ENCODE assay signal across 1 cellular context in the genomic region with DNA sequence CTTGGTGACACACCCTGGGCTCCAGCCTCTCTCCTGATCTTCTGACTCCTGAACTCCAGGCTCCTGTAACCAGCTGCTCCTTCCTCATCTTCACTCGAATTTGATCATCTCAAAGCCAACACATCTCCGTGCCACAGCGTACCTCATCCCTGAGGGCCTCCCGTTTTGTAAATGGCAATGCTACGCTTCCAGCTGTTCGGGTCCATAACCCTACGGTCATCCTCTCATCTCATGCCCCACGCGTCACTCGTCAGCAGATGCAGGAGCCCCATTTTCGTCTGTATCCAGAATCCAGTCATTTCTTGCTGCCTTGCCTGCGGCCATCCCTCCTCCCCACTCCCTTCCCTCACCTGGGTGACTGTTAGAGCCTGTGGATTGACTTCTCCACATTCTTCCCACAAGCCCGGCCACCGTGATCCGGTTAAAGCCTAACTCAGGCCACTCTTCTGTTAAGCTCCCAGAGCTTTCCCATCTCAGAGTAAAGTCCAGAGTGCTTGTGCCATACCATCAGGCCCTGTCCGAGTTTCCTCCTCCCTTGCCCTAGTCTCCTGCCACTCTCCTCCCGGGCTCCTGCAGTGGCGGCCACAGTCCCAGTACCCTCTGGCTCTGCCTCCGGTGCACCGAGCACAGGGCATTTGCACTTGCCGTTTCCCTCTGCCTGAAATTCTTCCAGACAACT.
TF ChIP-seq lines count a peak whose summit lies in the region.

No MANE protein-coding gene starts in this region.

TF ChIP-seq in HepG2, 621 proteins besides CTCF, POLR2A, EP300 and RAD21 (continued from another document):
- TF ChIP-seq, protein P1, sequence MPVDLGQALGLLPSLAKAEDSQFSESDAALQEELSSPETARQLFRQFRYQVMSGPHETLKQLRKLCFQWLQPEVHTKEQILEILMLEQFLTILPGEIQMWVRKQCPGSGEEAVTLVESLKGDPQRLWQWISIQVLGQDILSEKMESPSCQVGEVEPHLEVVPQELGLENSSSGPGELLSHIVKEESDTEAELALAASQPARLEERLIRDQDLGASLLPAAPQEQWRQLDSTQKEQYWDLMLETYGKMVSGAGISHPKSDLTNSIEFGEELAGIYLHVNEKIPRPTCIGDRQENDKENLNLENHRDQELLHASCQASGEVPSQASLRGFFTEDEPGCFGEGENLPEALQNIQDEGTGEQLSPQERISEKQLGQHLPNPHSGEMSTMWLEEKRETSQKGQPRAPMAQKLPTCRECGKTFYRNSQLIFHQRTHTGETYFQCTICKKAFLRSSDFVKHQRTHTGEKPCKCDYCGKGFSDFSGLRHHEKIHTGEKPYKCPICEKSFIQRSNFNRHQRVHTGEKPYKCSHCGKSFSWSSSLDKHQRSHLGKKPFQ (CRISPR knock-in tag; IDR thresholded peaks at IDR 0.05; ENCODE audit: insufficient replicate concordance): no peak
- TF ChIP-seq RFX5 (IDR thresholded peaks at IDR 0.05; ENCODE audit: low read depth, low read length): no peak
- no peak for TF ChIP-seq PTBP1 (IDR thresholded peaks at IDR 0.05; ENCODE audit: low read depth, low read length, poor library complexity, severe bottlenecking)
- TF ChIP-seq ZHX1 (CRISPR knock-in tag; IDR thresholded peaks at IDR 0.05; ENCODE audit: low read depth): no peak
- TF ChIP-seq FOXO1 (CRISPR knock-in tag; IDR thresholded peaks at IDR 0.05): 0 out of 2 replicates have a peak, but pooled peaks have one; percentile 20
- TF ChIP-seq, protein P2, sequence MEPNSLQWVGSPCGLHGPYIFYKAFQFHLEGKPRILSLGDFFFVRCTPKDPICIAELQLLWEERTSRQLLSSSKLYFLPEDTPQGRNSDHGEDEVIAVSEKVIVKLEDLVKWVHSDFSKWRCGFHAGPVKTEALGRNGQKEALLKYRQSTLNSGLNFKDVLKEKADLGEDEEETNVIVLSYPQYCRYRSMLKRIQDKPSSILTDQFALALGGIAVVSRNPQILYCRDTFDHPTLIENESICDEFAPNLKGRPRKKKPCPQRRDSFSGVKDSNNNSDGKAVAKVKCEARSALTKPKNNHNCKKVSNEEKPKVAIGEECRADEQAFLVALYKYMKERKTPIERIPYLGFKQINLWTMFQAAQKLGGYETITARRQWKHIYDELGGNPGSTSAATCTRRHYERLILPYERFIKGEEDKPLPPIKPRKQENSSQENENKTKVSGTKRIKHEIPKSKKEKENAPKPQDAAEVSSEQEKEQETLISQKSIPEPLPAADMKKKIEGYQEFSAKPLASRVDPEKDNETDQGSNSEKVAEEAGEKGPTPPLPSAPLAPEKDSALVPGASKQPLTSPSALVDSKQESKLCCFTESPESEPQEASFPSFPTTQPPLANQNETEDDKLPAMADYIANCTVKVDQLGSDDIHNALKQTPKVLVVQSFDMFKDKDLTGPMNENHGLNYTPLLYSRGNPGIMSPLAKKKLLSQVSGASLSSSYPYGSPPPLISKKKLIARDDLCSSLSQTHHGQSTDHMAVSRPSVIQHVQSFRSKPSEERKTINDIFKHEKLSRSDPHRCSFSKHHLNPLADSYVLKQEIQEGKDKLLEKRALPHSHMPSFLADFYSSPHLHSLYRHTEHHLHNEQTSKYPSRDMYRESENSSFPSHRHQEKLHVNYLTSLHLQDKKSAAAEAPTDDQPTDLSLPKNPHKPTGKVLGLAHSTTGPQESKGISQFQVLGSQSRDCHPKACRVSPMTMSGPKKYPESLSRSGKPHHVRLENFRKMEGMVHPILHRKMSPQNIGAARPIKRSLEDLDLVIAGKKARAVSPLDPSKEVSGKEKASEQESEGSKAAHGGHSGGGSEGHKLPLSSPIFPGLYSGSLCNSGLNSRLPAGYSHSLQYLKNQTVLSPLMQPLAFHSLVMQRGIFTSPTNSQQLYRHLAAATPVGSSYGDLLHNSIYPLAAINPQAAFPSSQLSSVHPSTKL (CRISPR knock-in tag; IDR thresholded peaks at IDR 0.05): peak; percentile 35; the same call in 1 of the 2 replicates
- 0 out of 2 replicates have a peak, but pooled peaks have one; percentile 16 for TF ChIP-seq ZNF430 (CRISPR knock-in tag; IDR thresholded peaks at IDR 0.05)
- no peak for TF ChIP-seq ZNF644 (CRISPR knock-in tag; IDR thresholded peaks at IDR 0.05; ENCODE audit: low read depth)
- no peak for TF ChIP-seq AHR (CRISPR knock-in tag; IDR thresholded peaks at IDR 0.05)
- 0 out of 2 replicates have a peak, but pooled peaks have one; percentile 50 for TF ChIP-seq POGK (CRISPR knock-in tag; conservative IDR thresholded peaks at IDR 0.05)
- no peak for TF ChIP-seq REL (CRISPR knock-in tag; conservative IDR thresholded peaks at IDR 0.05)
- no peak for TF ChIP-seq CHD4 (IDR thresholded peaks at IDR 0.05; ENCODE audit: borderline replicate concordance, low read length)
- no peak for TF ChIP-seq ZFP37 (CRISPR knock-in tag; IDR thresholded peaks at IDR 0.05; ENCODE audit: borderline replicate concordance)
- TF ChIP-seq ZSCAN9 (CRISPR knock-in tag; IDR thresholded peaks at IDR 0.05; ENCODE audit: borderline replicate concordance): no peak
- no peak for TF ChIP-seq ZNF709 (CRISPR knock-in tag; IDR thresholded peaks at IDR 0.05)
- no peak for TF ChIP-seq SMYD3 (CRISPR knock-in tag; IDR thresholded peaks at IDR 0.05)
- no peak for TF ChIP-seq MAF1 (CRISPR knock-in tag; IDR thresholded peaks at IDR 0.05; ENCODE audit: borderline replicate concordance)
- TF ChIP-seq NCOA5 (CRISPR knock-in tag; IDR thresholded peaks at IDR 0.05): no peak
- no peak for TF ChIP-seq ZNF3 (CRISPR knock-in tag; IDR thresholded peaks at IDR 0.05)
- no peak for TF ChIP-seq ZNF557 (CRISPR knock-in tag; IDR thresholded peaks at IDR 0.05)
- TF ChIP-seq TSC22D2 (CRISPR knock-in tag; IDR thresholded peaks at IDR 0.05; ENCODE audit: borderline replicate concordance): no peak
- peak; percentile 4; the same call in 1 of the 2 replicates for TF ChIP-seq CEBPG (CRISPR knock-in tag; IDR thresholded peaks at IDR 0.05)
- TF ChIP-seq, protein P3, sequence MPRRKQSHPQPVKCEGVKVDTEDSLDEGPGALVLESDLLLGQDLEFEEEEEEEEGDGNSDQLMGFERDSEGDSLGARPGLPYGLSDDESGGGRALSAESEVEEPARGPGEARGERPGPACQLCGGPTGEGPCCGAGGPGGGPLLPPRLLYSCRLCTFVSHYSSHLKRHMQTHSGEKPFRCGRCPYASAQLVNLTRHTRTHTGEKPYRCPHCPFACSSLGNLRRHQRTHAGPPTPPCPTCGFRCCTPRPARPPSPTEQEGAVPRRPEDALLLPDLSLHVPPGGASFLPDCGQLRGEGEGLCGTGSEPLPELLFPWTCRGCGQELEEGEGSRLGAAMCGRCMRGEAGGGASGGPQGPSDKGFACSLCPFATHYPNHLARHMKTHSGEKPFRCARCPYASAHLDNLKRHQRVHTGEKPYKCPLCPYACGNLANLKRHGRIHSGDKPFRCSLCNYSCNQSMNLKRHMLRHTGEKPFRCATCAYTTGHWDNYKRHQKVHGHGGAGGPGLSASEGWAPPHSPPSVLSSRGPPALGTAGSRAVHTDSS (CRISPR knock-in tag; conservative IDR thresholded peaks at IDR 0.05): no peak
- no peak for TF ChIP-seq TCF12 (IDR thresholded peaks at IDR 0.05)
- TF ChIP-seq TCF12 (CRISPR knock-in tag; IDR thresholded peaks at IDR 0.05): no peak
- TF ChIP-seq ZNF180 (CRISPR knock-in tag; IDR thresholded peaks at IDR 0.05; ENCODE audit: borderline replicate concordance, low read depth): no peak
- no peak for TF ChIP-seq ZNF232 (CRISPR knock-in tag; IDR thresholded peaks at IDR 0.05; ENCODE audit: borderline replicate concordance)
- TF ChIP-seq HNF4G (IDR thresholded peaks at IDR 0.05; ENCODE audit: borderline replicate concordance, low read depth, low read length): no peak; the same call in 1 of the 2 replicates
- no peak for TF ChIP-seq HNF4G (CRISPR knock-in tag; IDR thresholded peaks at IDR 0.05; ENCODE audit: borderline replicate concordance, low read depth)
- peak; percentile 32; the same call in 1 of the 2 replicates for TF ChIP-seq PITX1 (CRISPR knock-in tag; IDR thresholded peaks at IDR 0.05)
- peak; percentile 38; the same call in 1 of the 2 replicates for TF ChIP-seq SALL1 (CRISPR knock-in tag; IDR thresholded peaks at IDR 0.05)
- peak; percentile 40; the same call in 1 of the 2 replicates for TF ChIP-seq HDAC1 (CRISPR knock-in tag; IDR thresholded peaks at IDR 0.05)
- TF ChIP-seq CHD2 (IDR thresholded peaks at IDR 0.05; ENCODE audit: low read depth, low read length): no peak
- TF ChIP-seq GATAD1 (CRISPR knock-in tag; IDR thresholded peaks at IDR 0.05): no peak
- TF ChIP-seq JUNB (CRISPR knock-in tag; IDR thresholded peaks at IDR 0.05; ENCODE audit: borderline replicate concordance): no peak
- TF ChIP-seq ETV5 (CRISPR knock-in tag; IDR thresholded peaks at IDR 0.05; ENCODE audit: borderline replicate concordance): no peak
- no peak for TF ChIP-seq HMGXB3 (CRISPR knock-in tag; IDR thresholded peaks at IDR 0.05; ENCODE audit: borderline replicate concordance)
- TF ChIP-seq U2AF2 (IDR thresholded peaks at IDR 0.05; ENCODE audit: low read depth, low read length): no peak
- TF ChIP-seq DNMT3B (CRISPR knock-in tag; conservative IDR thresholded peaks at IDR 0.05): no peak
- no peak for TF ChIP-seq CENPT (CRISPR knock-in tag; IDR thresholded peaks at IDR 0.05; ENCODE audit: low read depth)
